13 cellular contexts compared by ENCODE assay signal in the genomic region with DNA sequence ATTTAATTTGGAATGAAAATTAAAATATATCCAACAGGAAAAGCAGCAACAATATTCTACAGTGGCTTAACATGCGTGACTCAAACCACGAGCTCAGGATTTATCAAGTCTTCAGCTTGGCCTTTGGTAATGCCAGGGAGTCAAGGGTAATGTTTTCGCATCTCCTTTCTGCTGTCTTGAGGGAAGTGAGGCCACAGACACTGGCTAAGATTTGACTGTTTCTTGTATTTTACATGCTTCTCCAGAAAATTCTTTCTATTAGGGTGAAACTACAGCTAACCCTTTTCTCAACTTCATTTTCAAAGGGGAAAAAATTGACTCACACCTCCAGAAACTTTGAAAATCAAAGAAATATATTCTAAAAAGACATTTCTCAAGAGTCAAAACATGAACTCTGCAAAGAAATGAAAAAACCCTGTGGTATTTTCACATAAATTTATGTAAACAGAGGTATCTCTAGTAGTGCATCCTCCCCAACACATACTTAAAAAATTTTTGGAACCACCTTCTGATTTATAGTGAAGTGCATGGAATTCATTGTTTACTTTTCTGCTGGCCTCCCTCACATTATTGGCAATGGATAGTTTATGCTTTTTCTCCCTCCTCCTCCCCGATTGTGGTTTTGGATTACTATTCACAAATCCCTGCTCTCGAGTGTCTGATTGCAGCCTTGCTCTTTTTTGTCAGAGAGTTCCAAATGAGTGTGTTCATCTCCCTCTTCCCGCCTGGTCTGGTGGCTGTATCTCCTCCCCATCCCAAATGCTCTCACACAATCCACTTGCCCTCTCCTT. TPM values are rescaled to one million over a fixed set of nuclear protein-coding genes. Genes with fewer than 3 reads are reported as not detected.
DNase-seq lines count a peak whose midpoint lies in the region; ATAC-seq and TF ChIP-seq lines count a peak whose summit lies in the region.
"Had no signal": no experiment of that assay in that cellular context is flagged by ENCODE, and none has a peak within 500 bp of the region (broad histone marks: within the 10 kb centered on the region; RNA-seq: fewer than 3 reads in every experiment).

No MANE protein-coding gene starts in this region.

- H3K27me3 ChIP-seq in right cardiac atrium (ENCODE audit: control insufficient read depth, insufficient read depth), result no peaks in the 10 kb centered on the region
- H3K27me3 ChIP-seq: ascending aorta had no signal

- intact Hi-C loops in Calu3 (cut with micrococcal nuclease; ENCODE audit: unreplicated experiment), result no loop called here
- intact Hi-C loops in right cardiac atrium (cut with DNase I), result no loop called here

- CTCF ChIA-PET in activated CD4-positive, alpha-beta T cell treated with anti-CD3 and anti-CD28 coated beads, Interleukin-2, amount 10 ng/mL, durations not matched to agents 7 days and 5 days (lab: Charles Lee), result interaction anchor here (0.7 to 1.7 kb wide), 3 partner anchors 10 to 258 kb away, joined by 3 to 5 read pairs (median 3); no protein-coding TSS in a partner anchor
- CTCF ChIA-PET in Calu3 (lab: Charles Lee), result no interaction called here

- BruUV-seq in Calu3 (replicated peaks; lab: Mats Ljungman, UMichigan), result no TSS peak

- POLR2A ChIA-PET in activated CD4-positive, alpha-beta T cell treated with anti-CD3 and anti-CD28 coated beads, Interleukin-2, amount 10 ng/mL, durations not matched to agents 7 days and 5 days (lab: Charles Lee), result no interaction called here

- no peak overlapping the region for H3K27ac ChIP-seq in right cardiac atrium (ENCODE audit: low read length)
- H3K27ac ChIP-seq: ascending aorta, RWPE1 had no signal

- H3K9me3 ChIP-seq in right cardiac atrium (ENCODE audit: control insufficient read depth, low read length), result no peaks in the 10 kb centered on the region
- H3K9me3 ChIP-seq: ascending aorta had no signal

- H3K27ac Mint-ChIP-seq in activated CD4-positive, alpha-beta T cell treated with anti-CD3 and anti-CD28 coated beads, Interleukin-2, amount 10 ng/mL, durations not matched to agents 7 days and 5 days, result peak overlapping the region; percentile 41
- peak overlapping the region; percentile 3 to 47 for H3K27ac Mint-ChIP-seq in effector memory CD8-positive, alpha-beta T cell
- no peak overlapping the region for H3K27ac Mint-ChIP-seq in stimulated activated memory B cell treated with anti-CD40 and anti-IgM and Interleukin-4, amounts not matched to agents 10 μg/mL and 1 μg/mL and 100 μg/mL, for 72 hours
- H3K27ac Mint-ChIP-seq in Calu3 (ENCODE audit: unreplicated experiment), result no peak overlapping the region

- no peak overlapping the region for H3K4me3 ChIP-seq in right cardiac atrium (ENCODE audit: low read length)
- H3K4me3 ChIP-seq: ascending aorta, lung had no signal

- TF ChIP-seq CTCF in Calu3 (IDR thresholded peaks at IDR 0.05; ENCODE audit: unreplicated experiment), result no peak

- peaks cover 91% of the 10 kb centered on the region for H3K36me3 Mint-ChIP-seq in activated CD4-positive, alpha-beta T cell treated with anti-CD3 and anti-CD28 coated beads, Interleukin-2, amount 10 ng/mL, durations not matched to agents 7 days and 5 days (ENCODE audit: low read depth)
- peaks cover 28% of the 10 kb centered on the region for H3K36me3 Mint-ChIP-seq in effector memory CD8-positive, alpha-beta T cell (ENCODE audit: insufficient read depth)
- no peaks in the 10 kb centered on the region for H3K36me3 Mint-ChIP-seq in stimulated activated memory B cell treated with anti-CD40 and anti-IgM and Interleukin-4, amounts not matched to agents 10 μg/mL and 1 μg/mL and 100 μg/mL, for 72 hours
- H3K36me3 Mint-ChIP-seq in Calu3 (ENCODE audit: insufficient read depth, unreplicated experiment), result peaks cover 10% of the 10 kb centered on the region

- no peak for DNase-seq in activated CD4-positive, alpha-beta T cell treated with anti-CD3 and anti-CD28 coated beads, Interleukin-2, amount 10 ng/mL, durations not matched to agents 7 days and 5 days
- DNase-seq in activated CD4-positive, alpha-beta T cell treated with anti-CD3 and anti-CD28 coated beads, Interleukin-2, amount 50 U/mL, for 4 hours, result no peak
- DNase-seq in MV-4-11 (lab: John Stamatoyannopoulos, UW), result peak; percentile 66
- DNase-seq in effector memory CD8-positive, alpha-beta T cell, result no peak
- DNase-seq in Calu3, result no peak
- DNase-seq in right cardiac atrium, result no peak
- DNase-seq: AML-193, NCI-H2107 had no signal

- H3K4me1 ChIP-seq in right cardiac atrium (ENCODE audit: control insufficient read depth, insufficient read depth, low read length), result no peaks in the 10 kb centered on the region
- H3K4me1 ChIP-seq: ascending aorta had no signal

- no peak for ATAC-seq in effector memory CD8-positive, alpha-beta T cell (replicated peaks)
- ATAC-seq in stimulated activated memory B cell treated with anti-CD40 and anti-IgM and Interleukin-4, amounts not matched to agents 10 μg/mL and 1 μg/mL and 100 μg/mL, for 72 hours, result peak; percentile 20
- ATAC-seq in GM21723 (IDR thresholded peaks at IDR 0.05; ENCODE audit: unreplicated experiment) (no peak), right cardiac atrium (no peak)

- 77% methylated on average over 6 of the region's 6 CpGs for WGBS in right cardiac atrium

- H3K9me3 Mint-ChIP-seq in activated CD4-positive, alpha-beta T cell treated with anti-CD3 and anti-CD28 coated beads, Interleukin-2, amount 10 ng/mL, durations not matched to agents 7 days and 5 days, result no peaks in the 10 kb centered on the region
- H3K9me3 Mint-ChIP-seq in effector memory CD8-positive, alpha-beta T cell, result no peaks in the 10 kb centered on the region
- H3K9me3 Mint-ChIP-seq in stimulated activated memory B cell treated with anti-CD40 and anti-IgM and Interleukin-4, amounts not matched to agents 10 μg/mL and 1 μg/mL and 100 μg/mL, for 72 hours, result no peaks in the 10 kb centered on the region
- no peaks in the 10 kb centered on the region for H3K9me3 Mint-ChIP-seq in Calu3 (ENCODE audit: low read depth, unreplicated experiment)

- H3K4me3 Mint-ChIP-seq in activated CD4-positive, alpha-beta T cell treated with anti-CD3 and anti-CD28 coated beads, Interleukin-2, amount 10 ng/mL, durations not matched to agents 7 days and 5 days, result no peak overlapping the region
- H3K4me3 Mint-ChIP-seq in effector memory CD8-positive, alpha-beta T cell, result no peak overlapping the region
- H3K4me3 Mint-ChIP-seq in stimulated activated memory B cell treated with anti-CD40 and anti-IgM and Interleukin-4, amounts not matched to agents 10 μg/mL and 1 μg/mL and 100 μg/mL, for 72 hours, result no peak overlapping the region
- H3K4me3 Mint-ChIP-seq in Calu3 (ENCODE audit: low read depth, unreplicated experiment), result no peak overlapping the region

- peaks cover 66% of the 10 kb centered on the region for H3K4me1 Mint-ChIP-seq in activated CD4-positive, alpha-beta T cell treated with anti-CD3 and anti-CD28 coated beads, Interleukin-2, amount 10 ng/mL, durations not matched to agents 7 days and 5 days
- peaks cover 0 to 12% of the 10 kb centered on the region in 2 donors for H3K4me1 Mint-ChIP-seq in effector memory CD8-positive, alpha-beta T cell (ENCODE audit: low read depth in 2 of 2)
- no peaks in the 10 kb centered on the region for H3K4me1 Mint-ChIP-seq in stimulated activated memory B cell treated with anti-CD40 and anti-IgM and Interleukin-4, amounts not matched to agents 10 μg/mL and 1 μg/mL and 100 μg/mL, for 72 hours
- H3K4me1 Mint-ChIP-seq in Calu3 (ENCODE audit: low read depth, unreplicated experiment), result peaks cover 51% of the 10 kb centered on the region

- no peaks in the 10 kb centered on the region for H3K27me3 Mint-ChIP-seq in activated CD4-positive, alpha-beta T cell treated with anti-CD3 and anti-CD28 coated beads, Interleukin-2, amount 10 ng/mL, durations not matched to agents 7 days and 5 days
- H3K27me3 Mint-ChIP-seq in effector memory CD8-positive, alpha-beta T cell, result no peaks in the 10 kb centered on the region
- peaks cover 16% of the 10 kb centered on the region for H3K27me3 Mint-ChIP-seq in stimulated activated memory B cell treated with anti-CD40 and anti-IgM and Interleukin-4, amounts not matched to agents 10 μg/mL and 1 μg/mL and 100 μg/mL, for 72 hours
- no peaks in the 10 kb centered on the region for H3K27me3 Mint-ChIP-seq in Calu3 (ENCODE audit: unreplicated experiment)

RNA-seq across cellular contexts. Expression of gene DPP4, which starts 48.7 kb away (rescaled TPM):
- 100 to 1,000 TPM; 116 to 152 TPM for total RNA-seq in activated CD4-positive, alpha-beta T cell treated with anti-CD3 and anti-CD28 coated beads, Interleukin-2, amount 10 ng/mL, durations not matched to agents 7 days and 5 days
- total RNA-seq in Calu3 (2022), result 27.6 TPM in 2 replicates
- under 1 TPM; 0.54 to 0.77 (median 0.59) TPM for total RNA-seq in right cardiac atrium
- polyA plus RNA-seq in right cardiac atrium, result 0.52 TPM

Comparison
In these comparisons a context has a peak if more than half of its experiments do, and no peak if none do; other contexts are left out.
1. H3K27ac Mint-ChIP-seq: peak in activated CD4-positive, alpha-beta T cell treated with anti-CD3 and anti-CD28 coated beads, Interleukin-2, amount 10 ng/mL, durations not matched to agents 7 days and 5 days (single experiment) and effector memory CD8-positive, alpha-beta T cell (2 of 2); none in stimulated activated memory B cell treated with anti-CD40 and anti-IgM and Interleukin-4, amounts not matched to agents 10 μg/mL and 1 μg/mL and 100 μg/mL, for 72 hours (single experiment) and Calu3 (single experiment).
2. RNA of gene DPP4, which starts 48.7 kb away (total RNA-seq): 116 to 152 TPM in activated CD4-positive, alpha-beta T cell treated with anti-CD3 and anti-CD28 coated beads, Interleukin-2, amount 10 ng/mL, durations not matched to agents 7 days and 5 days and 27.6 TPM in Calu3; 0.54 to 0.77 TPM in right cardiac atrium; every median in the first group is over 10 times any median in the second.